ENCODE assay signal across 8 cellular contexts in genomic region chr19:42217522-42218442, GRCh38. TPM values are rescaled to one million over a fixed set of nuclear protein-coding genes. Genes with fewer than 3 reads are reported as not detected.
A peak's percentile ranks its signal among the peaks of the same experiment; 100 is the strongest.
DNase-seq lines count a peak whose midpoint lies in the region; ATAC-seq lines count a peak whose summit lies in the region.

Gene DEDD2 (minus strand): TSS chr19:42217677. CDS start chr19:42217007, 670 bp downstream.

- peak within 1 kb of the TSS; percentile 83 for H2BK120ac ChIP-seq in mesenchymal stem cell (ENCODE audit: low read depth, low read length)

- ATAC-seq in GM21360 (IDR thresholded peaks at IDR 0.05; ENCODE audit: unreplicated experiment), result peak; percentile 65
- peak; percentile 72 for ATAC-seq in effector memory CD8-positive, alpha-beta T cell (replicated peaks)

- H3K9me3 ChIP-seq in CD8-positive, alpha-beta memory T cell (ENCODE audit: low read length), result no peaks in the 10 kb centered on the region
- H3K9me3 ChIP-seq in mesenchymal stem cell (ENCODE audit: control insufficient read depth, low read length), result no peaks in the 10 kb centered on the region

- peaks cover 0 to 3% of the 10 kb centered on the region in 2 donors for H3K27me3 Mint-ChIP-seq in CD8-positive, alpha-beta memory T cell
- H3K27me3 Mint-ChIP-seq in effector memory CD8-positive, alpha-beta T cell, result no peaks in the 10 kb centered on the region

- H3K79me1 ChIP-seq in mesenchymal stem cell (replicated peaks; ENCODE audit: low read length, poor library complexity, severe bottlenecking), result peaks cover 26% of the 10 kb centered on the region

- H3K27me3 ChIP-seq in CD8-positive, alpha-beta memory T cell (ENCODE audit: insufficient read depth, low read length, poor library complexity, severe bottlenecking), result no peaks in the 10 kb centered on the region
- H3K27me3 ChIP-seq in mesenchymal stem cell (ENCODE audit: control insufficient read depth in 1 of 2, insufficient read depth in 1 of 2, low read length in 2 of 2), result no peaks in the 10 kb centered on the region

- H2BK12ac ChIP-seq in mesenchymal stem cell (ENCODE audit: low read length in 2 of 2), result peak within 1 kb of the TSS; percentile 80 to 87

- peak within 1 kb of the TSS; percentile 94 for H3K9ac ChIP-seq in mesenchymal stem cell (ENCODE audit: low read length)

- peak within 1 kb of the TSS; percentile 88 to 94 for H3K18ac ChIP-seq in mesenchymal stem cell (ENCODE audit: low read depth in 1 of 2, low read length in 2 of 2)

- H2BK5ac ChIP-seq in mesenchymal stem cell (ENCODE audit: low read depth, low read length, poor library complexity, severe bottlenecking), result no peak within 1 kb of the TSS

- peak within 1 kb of the TSS; percentile 85 to 99 (median 97) for H3K4me3 Mint-ChIP-seq in CD8-positive, alpha-beta memory T cell
- peak within 1 kb of the TSS; percentile 97 for H3K4me3 Mint-ChIP-seq in effector memory CD8-positive, alpha-beta T cell

- peaks cover 69% of the 10 kb centered on the region for H3K4me1 ChIP-seq in CD8-positive, alpha-beta memory T cell (ENCODE audit: insufficient read depth, low read length)
- peaks cover 28% of the 10 kb centered on the region for H3K4me1 ChIP-seq in mesenchymal stem cell (ENCODE audit: control insufficient read depth, insufficient read depth, low read depth, low read length)

- WGBS in mesenchymal stem cell, result 14% methylated on average over 51 of the region's 56 CpGs

- H4K8ac ChIP-seq in mesenchymal stem cell (ENCODE audit: low read length), result peak within 1 kb of the TSS; percentile 98

- peaks cover 18% of the 10 kb centered on the region for H3K36me3 ChIP-seq in CD8-positive, alpha-beta memory T cell (ENCODE audit: insufficient read depth, low read length)
- H3K36me3 ChIP-seq in mesenchymal stem cell (ENCODE audit: control insufficient read depth in 1 of 2, insufficient read depth in 2 of 2, low read depth in 1 of 2, low read length in 2 of 2), result peaks cover 11 to 30% of the 10 kb centered on the region in 2 experiments

- H2AFZ ChIP-seq in mesenchymal stem cell (ENCODE audit: low read depth, low read length), result peak within 1 kb of the TSS; percentile 69

- CTCF ChIA-PET in CD8-positive, alpha-beta memory T cell (lab: Charles Lee), result interaction anchor here (1.3 to 2.5 kb wide), 3 partner anchors 19 to 85 kb away, joined by 4 to 10 read pairs (median 6); no protein-coding TSS in a partner anchor

- H3K4ac ChIP-seq in mesenchymal stem cell (ENCODE audit: low read depth in 1 of 2, low read length in 2 of 2), result peak within 1 kb of the TSS; percentile 84 to 93

- peaks cover 64 to 79% (median 70%) of the 10 kb centered on the region in 3 donors for H3K4me1 Mint-ChIP-seq in CD8-positive, alpha-beta memory T cell
- H3K4me1 Mint-ChIP-seq in effector memory CD8-positive, alpha-beta T cell (ENCODE audit: low read depth in 2 of 2), result peaks cover 64 to 65% of the 10 kb centered on the region in 2 donors

- peak within 1 kb of the TSS in 1 of 2 experiments; percentile 93 for H3K14ac ChIP-seq in mesenchymal stem cell (ENCODE audit: low read length in 2 of 2)

- H2BK15ac ChIP-seq in mesenchymal stem cell (ENCODE audit: low read depth, poor library complexity, severe bottlenecking), result peak within 1 kb of the TSS; percentile 88

- peak within 1 kb of the TSS; percentile 96 for H3K4me3 ChIP-seq in CD8-positive, alpha-beta memory T cell (ENCODE audit: low read length)
- H3K4me3 ChIP-seq in mesenchymal stem cell (ENCODE audit: insufficient read depth in 1 of 2, low read depth in 1 of 2, low read length in 2 of 2), result peak within 1 kb of the TSS; percentile 87 to 91

- peaks cover 0 to 50% (median 9%) of the 10 kb centered on the region in 3 donors for H3K36me3 Mint-ChIP-seq in CD8-positive, alpha-beta memory T cell
- H3K36me3 Mint-ChIP-seq in effector memory CD8-positive, alpha-beta T cell (ENCODE audit: insufficient read depth), result peaks cover 46% of the 10 kb centered on the region

- POLR2A ChIA-PET in CD8-positive, alpha-beta memory T cell (lab: Charles Lee), result interaction anchor here (0.8 to 1.3 kb wide), 6 partner anchors 10 to 25 kb away, joined by 3 to 6 read pairs (median 3); partner anchors contain the start of gene GSK3A

- H3K27ac Mint-ChIP-seq in CD8-positive, alpha-beta memory T cell, result peak within 1 kb of the TSS; percentile 88 to 100 (median 98)
- peak within 1 kb of the TSS; percentile 92 to 93 for H3K27ac Mint-ChIP-seq in effector memory CD8-positive, alpha-beta T cell

- H3K9me3 Mint-ChIP-seq in CD8-positive, alpha-beta memory T cell, result peaks cover 0 to 1% (median 0%) of the 10 kb centered on the region in 5 donors
- H3K9me3 Mint-ChIP-seq in effector memory CD8-positive, alpha-beta T cell, result no peaks in the 10 kb centered on the region

- H3K23ac ChIP-seq in mesenchymal stem cell (ENCODE audit: low read length in 2 of 2), result peak within 1 kb of the TSS in 1 of 2 experiments; percentile 98

- H2AK5ac ChIP-seq in mesenchymal stem cell (ENCODE audit: low read length, severe bottlenecking), result peak within 1 kb of the TSS; percentile 69

- H3K27ac ChIP-seq in CD8-positive, alpha-beta memory T cell (ENCODE audit: low read depth, low read length), result peak within 1 kb of the TSS; percentile 99
- H3K27ac ChIP-seq in mesenchymal stem cell (ENCODE audit: low read length, poor library complexity, severe bottlenecking), result peak within 1 kb of the TSS; percentile 82

- DNase-seq in CD8-positive, alpha-beta memory T cell, result peak; percentile 99 to 100 (median 100)
- DNase-seq in HT1080 (ENCODE audit: low read depth) (peak; percentile 97), NOMO-1 treated with DMSO at 0.1 percent for 48 hours (lab: John Stamatoyannopoulos, UW; ENCODE audit: unreplicated experiment) (peak; percentile 92), mesenchymal stem cell (peak; percentile 98)
- peak; percentile 99 to 100 for DNase-seq in activated CD8-positive, alpha-beta memory T cell treated with anti-CD3 and anti-CD28 coated beads for 4 hours (ENCODE audit: low read depth in 2 of 2)
- peak; percentile 99 to 100 (median 100) for DNase-seq in effector memory CD8-positive, alpha-beta T cell
- peak; percentile 100 for DNase-seq in stimulated activated CD8-positive, alpha-beta memory T cell treated with anti-CD3 and anti-CD28 coated beads, Interleukin-12 subunit alpha, Interleukin-12 subunit beta, amount 100 ng/mL, for 4 hours (ENCODE audit: low read depth)

- peak within 1 kb of the TSS; percentile 92 for H4K91ac ChIP-seq in mesenchymal stem cell (ENCODE audit: low read length)

- peak within 1 kb of the TSS; percentile 98 for H3K4me2 ChIP-seq in mesenchymal stem cell (ENCODE audit: low read length, poor library complexity, severe bottlenecking)

RNA-seq across cellular contexts. Expression of gene DEDD2, which starts in this region (rescaled TPM):
- 10 to 100 TPM; 30.0 to 32.7 TPM for total RNA-seq in CD8-positive, alpha-beta memory T cell
- polyA plus RNA-seq in CD8-positive, alpha-beta memory T cell, result 163 TPM
- total RNA-seq in HT1080 (2014; rRNA removed; shearing (Covaris generic)), result 38.2 and 43.6 TPM in 2 replicates
- 42.7 and 54.3 TPM in 2 replicates for polyA plus RNA-seq in HT1080 (2015; cell fraction: cytosol; rRNA removed)
- 26.5 and 30.4 TPM in 2 replicates for polyA plus RNA-seq in HT1080 (2015; cell fraction: nucleus; rRNA removed)
- 17.2 TPM for polyA plus RNA-seq in mesenchymal stem cell (2013, experiment 1 of 2)
- polyA plus RNA-seq in mesenchymal stem cell (2013, experiment 2 of 2), result 17.0 TPM

Comparison
In these comparisons a context has a peak if more than half of its experiments do, and no peak if none do; other contexts are left out.
1. Peak in every context shown above with its lines: DNase-seq, ATAC-seq, H3K4me3 ChIP-seq and H3K27ac ChIP-seq.